In the genomic region with DNA sequence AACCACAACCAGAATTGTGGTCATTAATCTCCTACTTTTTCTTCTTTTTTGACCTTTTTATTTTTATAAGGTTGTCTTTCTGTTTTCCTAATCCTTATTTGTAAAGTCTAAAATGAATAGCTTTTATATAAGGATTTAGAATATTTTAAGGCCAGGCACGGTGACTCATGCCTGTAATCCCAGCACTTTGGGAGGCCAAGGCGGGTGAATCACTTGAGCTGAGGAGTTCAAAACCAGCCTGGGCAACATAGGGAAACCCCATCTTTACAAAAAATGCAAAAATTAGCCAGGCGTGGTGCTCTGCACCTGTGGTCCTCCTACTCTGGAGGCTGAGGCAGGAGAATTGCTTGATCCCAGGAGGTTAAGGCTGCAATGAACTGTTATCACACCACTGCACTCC, we compare ENCODE assay signal across 20 cellular contexts. TPM values are rescaled to one million over a fixed set of nuclear protein-coding genes. Genes with fewer than 3 reads are reported as not detected.
DNase-seq lines count a peak whose midpoint lies in the region; ATAC-seq and TF ChIP-seq lines count a peak whose summit lies in the region.
"Had no signal": no experiment of that assay in that cellular context is flagged by ENCODE, and none has a peak within 500 bp of the region (broad histone marks: within the 10 kb centered on the region; RNA-seq: fewer than 3 reads in every experiment).

No MANE protein-coding gene starts in this region.

- peak overlapping the region; percentile 24 for H3K27ac ChIP-seq in foreskin keratinocyte
- H3K27ac ChIP-seq: dorsolateral prefrontal cortex, PC-9, prostate gland had no signal

- in situ Hi-C loops in ACHN (cut with HindIII; ENCODE audit: low pct_ligation_motif_present, low pct_unique_long_range_greater_than_20kb, low sequenced_read_pairs), result no loop called here

- no peak overlapping the region for H3K4me3 Mint-ChIP-seq in activated CD4-positive, alpha-beta memory T cell treated with anti-CD3 and anti-CD28 coated beads for 36 hours
- H3K4me3 Mint-ChIP-seq: type B pancreatic cell had no signal

- TF ChIP-seq CTCF in foreskin keratinocyte (conservative IDR thresholded peaks at IDR 0.05), result peak; percentile 34
- no peak for TF ChIP-seq CTCF in mucosa of descending colon (IDR thresholded peaks at IDR 0.05)

- no peak overlapping the region for H3K27ac Mint-ChIP-seq in activated CD4-positive, alpha-beta memory T cell treated with anti-CD3 and anti-CD28 coated beads for 36 hours
- H3K27ac Mint-ChIP-seq: type B pancreatic cell had no signal

- POLR2A ChIA-PET in activated CD4-positive, alpha-beta memory T cell treated with anti-CD3 and anti-CD28 coated beads for 36 hours (lab: Charles Lee), result no interaction called here

- H3K9me3 Mint-ChIP-seq in activated CD4-positive, alpha-beta memory T cell treated with anti-CD3 and anti-CD28 coated beads for 36 hours, result no peaks in the 10 kb centered on the region
- H3K9me3 Mint-ChIP-seq: type B pancreatic cell had no signal

- CTCF ChIA-PET in activated CD4-positive, alpha-beta memory T cell treated with anti-CD3 and anti-CD28 coated beads for 36 hours (lab: Charles Lee), result no interaction called here

- H3K4me1 Mint-ChIP-seq in activated CD4-positive, alpha-beta memory T cell treated with anti-CD3 and anti-CD28 coated beads for 36 hours (ENCODE audit: low read depth), result no peaks in the 10 kb centered on the region

- DNase-seq in ACHN (peak; percentile 28), HK-2 (ENCODE audit: unreplicated experiment) (peak; percentile 28), amniotic epithelial cell (ENCODE audit: low read depth) (peak; percentile 54), foreskin keratinocyte (peak; percentile 40 to 71), mucosa of descending colon (no peak), middle frontal gyrus (ENCODE audit: extremely low spot score, low spot score) (no peak)
- DNase-seq in activated CD4-positive, alpha-beta memory T cell treated with anti-CD3 and anti-CD28 coated beads for 36 hours, result no peak
- DNase-seq: activated T-cell treated with anti-CD3 and anti-CD28 coated beads, Interleukin-2, amount 50 U/mL, for 48 hours; amniotic stem cell; C1 segment of cervical spinal cord; DMS79 treated with DMSO at 0.1 percent for 48 hours; dorsolateral prefrontal cortex; glutamatergic neuron; kidney glomerular epithelial cell; NCI-H1417 treated with DMSO at 0.1 percent for 48 hours; NCI-H510A; PC-9 had no signal

- no peaks in the 10 kb centered on the region for H3K27me3 Mint-ChIP-seq in activated CD4-positive, alpha-beta memory T cell treated with anti-CD3 and anti-CD28 coated beads for 36 hours
- H3K27me3 Mint-ChIP-seq: type B pancreatic cell had no signal

- intact Hi-C loops in mucosa of descending colon (cut with DNase I, micrococcal nuclease), result no loop called here
- intact Hi-C loops in activated CD4-positive, alpha-beta memory T cell treated with anti-CD3 and anti-CD28 coated beads for 36 hours (cut with micrococcal nuclease), result no loop called here

- no peaks in the 10 kb centered on the region for H3K9me3 ChIP-seq in mucosa of descending colon
- H3K9me3 ChIP-seq: prostate gland had no signal

- H3K36me3 Mint-ChIP-seq in activated CD4-positive, alpha-beta memory T cell treated with anti-CD3 and anti-CD28 coated beads for 36 hours, result no peaks in the 10 kb centered on the region

- no peak overlapping the region for H3K4me3 ChIP-seq in mucosa of descending colon
- H3K4me3 ChIP-seq: dorsolateral prefrontal cortex, PC-9, prostate gland had no signal

- no peaks in the 10 kb centered on the region for H3K36me3 ChIP-seq in mucosa of descending colon (ENCODE audit: low read depth)
- H3K36me3 ChIP-seq: prostate gland had no signal

- H3K27me3 ChIP-seq in foreskin keratinocyte, result no peaks in the 10 kb centered on the region
- H3K27me3 ChIP-seq: dorsolateral prefrontal cortex had no signal

- ATAC-seq in foreskin keratinocyte (peak; percentile 75), mucosa of descending colon (no peak), GM21447 (IDR thresholded peaks at IDR 0.05; ENCODE audit: unreplicated experiment) (no peak)

- peaks cover 9% of the 10 kb centered on the region for H3K4me1 ChIP-seq in foreskin keratinocyte
- H3K4me1 ChIP-seq in mucosa of descending colon (ENCODE audit: low read depth), result no peaks in the 10 kb centered on the region
- H3K4me1 ChIP-seq: prostate gland had no signal

RNA-seq across cellular contexts. Expression of gene IFT81, which starts 55.1 kb away (rescaled TPM):
- 9.8 TPM in 2 replicates for total RNA-seq in foreskin keratinocyte
- polyA plus RNA-seq in foreskin keratinocyte, result 4.3 and 4.6 TPM in 2 replicates
- total RNA-seq in mucosa of descending colon, result 10 to 100 TPM in 1 of 3 donors, 1 to 10 TPM in 2; 3.8 to 12.7 (median 6.3) TPM
- 1 to 10 TPM; 2.9 to 3.4 TPM for total RNA-seq in activated CD4-positive, alpha-beta memory T cell treated with anti-CD3 and anti-CD28 coated beads for 36 hours

Comparison
In these comparisons a context has a peak if more than half of its experiments do, and no peak if none do; other contexts are left out.
1. DNase-seq: peak in ACHN (single experiment), HK-2 (single experiment), amniotic epithelial cell (single experiment) and foreskin keratinocyte (2 of 2); none in mucosa of descending colon (0 of 3), activated CD4-positive, alpha-beta memory T cell treated with anti-CD3 and anti-CD28 coated beads for 36 hours (single experiment) and middle frontal gyrus (single experiment).